19 cellular contexts compared by ENCODE assay signal in genomic region chr4:165631912-165632311, GRCh38.
A peak's percentile ranks its signal among the peaks of the same experiment; 100 is the strongest.
DNase-seq lines count a peak whose midpoint lies in the region; ATAC-seq and TF ChIP-seq lines count a peak whose summit lies in the region.
"Had no signal": no experiment of that assay in that cellular context is flagged by ENCODE, and none has a peak within 500 bp of the region (broad histone marks: within the 10 kb centered on the region; RNA-seq: fewer than 3 reads in every experiment).

No MANE protein-coding gene starts in this region.

- H3K36me3 ChIP-seq in ovary = no peaks in the 10 kb centered on the region
- H3K36me3 ChIP-seq in left lung = no peaks in the 10 kb centered on the region
- H3K36me3 ChIP-seq: stomach, upper lobe of left lung had no signal

- TF ChIP-seq POLR2A in ovary (IDR thresholded peaks at IDR 0.05) = no peak

- no peak for TF ChIP-seq CTCF in ovary (IDR thresholded peaks at IDR 0.05)
- TF ChIP-seq CTCF in left lung (IDR thresholded peaks at IDR 0.05) = no peak

- intact Hi-C loops in left ventricle myocardium superior (cut with micrococcal nuclease) = no loop called here
- intact Hi-C loops in ovary (cut with DNase I) = no loop called here
- intact Hi-C loops in left lung (cut with DNase I) = no loop called here

- DNase-seq in COR-L47 (lab: John Stamatoyannopoulos, UW) = peak; percentile 94
- peak; percentile 88 for DNase-seq in NCI-H146 (lab: John Stamatoyannopoulos, UW)
- DNase-seq in NCI-H774 (lab: John Stamatoyannopoulos, UW) = peak; percentile 67
- no peak for DNase-seq in left ventricle myocardium superior
- DNase-seq in NK-92 treated with Interleukin-12 subunit alpha and Interleukin-12 subunit beta, amount 100 ng/mL, for 24 hours (lab: John Stamatoyannopoulos, UW) = no peak
- no peak for DNase-seq in ovary
- no peak for DNase-seq in mucosa of gallbladder (ENCODE audit: low spot score)
- no peak for DNase-seq in left lung
- DNase-seq: ACHN; activated CD4-positive, alpha-beta memory T cell treated with anti-CD3 and anti-CD28 coated beads for 36 hours; activated T-cell treated with anti-CD3 and anti-CD28 coated beads, Interleukin-2, amount 50 U/mL, for 48 hours; CD4-positive, CD25-positive, alpha-beta regulatory T cell; dermis blood vessel endothelial cell; DMS79 treated with DMSO at 0.1 percent for 48 hours; NCI-H226; stomach; T-helper 17 cell; upper lobe of left lung had no signal

- peak; percentile 84 for ATAC-seq in left ventricle myocardium superior
- no peak for ATAC-seq in left lung
- ATAC-seq: sciatic nerve, T-helper 17 cell had no signal

- H3K27ac ChIP-seq in ovary (no peak overlapping the region), left lung (no peak overlapping the region)
- H3K27ac ChIP-seq: stomach, upper lobe of left lung had no signal

- no peaks in the 10 kb centered on the region for H3K4me1 ChIP-seq in ovary (ENCODE audit: insufficient read depth)
- H3K4me1 ChIP-seq in left lung = no peaks in the 10 kb centered on the region
- H3K4me1 ChIP-seq: stomach, upper lobe of left lung had no signal

- H3K9me3 ChIP-seq in ovary (no peaks in the 10 kb centered on the region), left lung (peaks cover 0 to 12% of the 10 kb centered on the region in 2 donors)
- H3K9me3 ChIP-seq: stomach had no signal

- H3K27me3 ChIP-seq in ovary (no peaks in the 10 kb centered on the region), left lung (no peaks in the 10 kb centered on the region)
- H3K27me3 ChIP-seq: stomach, upper lobe of left lung had no signal

- WGBS in ovary, 3 donors = 84 to 94% (median 91%) methylated on average over 3 of the region's 3 CpGs

- H3K4me3 ChIP-seq in ovary = no peak overlapping the region
- H3K4me3 ChIP-seq in left lung = no peak overlapping the region
- H3K4me3 ChIP-seq: stomach, upper lobe of left lung had no signal

- no peak for TF ChIP-seq EP300 in ovary (IDR thresholded peaks at IDR 0.05)

Comparison
In these comparisons a context has a peak if more than half of its experiments do, and no peak if none do; other contexts are left out.
1. DNase-seq: peak in COR-L47 (single experiment), NCI-H146 (single experiment) and NCI-H774 (single experiment); none in left ventricle myocardium superior (single experiment), NK-92 treated with Interleukin-12 subunit alpha and Interleukin-12 subunit beta, amount 100 ng/mL, for 24 hours (single experiment), ovary (0 of 5), mucosa of gallbladder (single experiment) and left lung (0 of 2).